In the genomic region with DNA sequence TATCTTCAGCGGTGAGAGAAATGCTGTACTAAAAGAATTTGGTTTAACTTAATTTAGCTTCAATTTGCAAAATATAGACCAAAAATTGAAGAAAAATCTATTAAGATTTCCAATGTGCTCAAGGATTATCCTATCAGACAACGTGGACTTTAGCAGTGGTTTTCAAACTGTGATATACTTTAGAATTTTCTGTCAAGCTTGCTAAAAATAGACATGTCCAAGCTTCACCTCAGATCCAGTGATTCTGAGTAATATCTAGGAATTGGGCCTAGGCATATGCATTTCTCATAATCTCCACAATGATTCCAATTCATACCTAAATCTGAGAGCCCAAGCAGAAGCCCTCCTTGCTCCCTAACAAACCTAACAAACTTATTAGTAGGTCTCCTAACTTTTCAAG, we compare ENCODE assay signal across 1 cellular context.
TF ChIP-seq lines count a peak whose summit lies in the region.

No MANE protein-coding gene starts in this region.

TF ChIP-seq in WTC11, 78 proteins besides CTCF, POLR2A, EP300 and RAD21 (continued from another document):
- TF ChIP-seq, protein P1, sequence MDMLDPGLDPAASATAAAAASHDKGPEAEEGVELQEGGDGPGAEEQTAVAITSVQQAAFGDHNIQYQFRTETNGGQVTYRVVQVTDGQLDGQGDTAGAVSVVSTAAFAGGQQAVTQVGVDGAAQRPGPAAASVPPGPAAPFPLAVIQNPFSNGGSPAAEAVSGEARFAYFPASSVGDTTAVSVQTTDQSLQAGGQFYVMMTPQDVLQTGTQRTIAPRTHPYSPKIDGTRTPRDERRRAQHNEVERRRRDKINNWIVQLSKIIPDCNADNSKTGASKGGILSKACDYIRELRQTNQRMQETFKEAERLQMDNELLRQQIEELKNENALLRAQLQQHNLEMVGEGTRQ (CRISPR knock-in tag; IDR thresholded peaks at IDR 0.05) = no peak
- TF ChIP-seq SMAD3 (CRISPR knock-in tag; IDR thresholded peaks at IDR 0.05; ENCODE audit: borderline replicate concordance) = no peak
